In genomic region chr2:118049140-118050128, GRCh38 we compare ENCODE assay signal across 13 cellular contexts. TPM values are rescaled to one million over a fixed set of nuclear protein-coding genes. Genes with fewer than 3 reads are reported as not detected.
DNase-seq lines count a peak whose midpoint lies in the region; ATAC-seq, FAIRE-seq and TF ChIP-seq lines count a peak whose summit lies in the region.
"Had no signal": no experiment of that assay in that cellular context is flagged by ENCODE, and none has a peak within 500 bp of the region (broad histone marks: within the 10 kb centered on the region; RNA-seq: fewer than 3 reads in every experiment).

No MANE protein-coding gene starts in this region.

- H3K4me3 Mint-ChIP-seq in astrocyte (ENCODE audit: unreplicated experiment): no peak overlapping the region
- H3K4me3 Mint-ChIP-seq: activated B cell treated with CpG ODN at 0.5 μM for 24 hours had no signal

- H3K36me3 ChIP-seq in astrocyte (ENCODE audit: insufficient read depth, low read length) (no peaks in the 10 kb centered on the region), ascending aorta (no peaks in the 10 kb centered on the region), spleen (no peaks in the 10 kb centered on the region)

- peak; percentile 72 for ATAC-seq in GM18508 (IDR thresholded peaks at IDR 0.05; ENCODE audit: insufficient read depth, unreplicated experiment)
- ATAC-seq in GM21360 (IDR thresholded peaks at IDR 0.05; ENCODE audit: unreplicated experiment): peak; percentile 57
- ATAC-seq in HG03442 (IDR thresholded peaks at IDR 0.05; ENCODE audit: unreplicated experiment): peak; percentile 77
- ATAC-seq in HG03039 (IDR thresholded peaks at IDR 0.05; ENCODE audit: unreplicated experiment): no peak

- no peaks in the 10 kb centered on the region for H3K9me3 Mint-ChIP-seq in astrocyte (ENCODE audit: unreplicated experiment)
- H3K9me3 Mint-ChIP-seq: activated B cell treated with CpG ODN at 0.5 μM for 24 hours had no signal

- H3K4me2 ChIP-seq in astrocyte (ENCODE audit: low read length): no peak overlapping the region

- TF ChIP-seq POLR2A in spleen (IDR thresholded peaks at IDR 0.05): no peak

- no peak overlapping the region for H2AFZ ChIP-seq in astrocyte (ENCODE audit: low read depth, low read length)
- H2AFZ ChIP-seq: parathyroid adenoma had no signal

- H3K27ac ChIP-seq in astrocyte (ENCODE audit: low read depth, low read length): no peak overlapping the region
- H3K27ac ChIP-seq in ascending aorta: no peak overlapping the region
- peak overlapping the region in 2 of 8 donors; percentile 14 to 38 for H3K27ac ChIP-seq in spleen
- H3K27ac ChIP-seq: parathyroid adenoma had no signal

- H3K4me3 ChIP-seq in astrocyte (ENCODE audit: insufficient read depth, low read depth, low read length) (no peak overlapping the region), ascending aorta (no peak overlapping the region), spleen (no peak overlapping the region)

- H3K9me3 ChIP-seq in astrocyte (ENCODE audit: insufficient read depth, low read depth, low read length) (no peaks in the 10 kb centered on the region), ascending aorta (no peaks in the 10 kb centered on the region), spleen (no peaks in the 10 kb centered on the region)

- no peak overlapping the region for H3K27ac Mint-ChIP-seq in astrocyte (ENCODE audit: unreplicated experiment)
- H3K27ac Mint-ChIP-seq: activated B cell treated with CpG ODN at 0.5 μM for 24 hours had no signal

- H3K79me2 ChIP-seq in astrocyte (ENCODE audit: insufficient read depth, low read length): no peaks in the 10 kb centered on the region
- H3K79me2 ChIP-seq: parathyroid adenoma had no signal

- FAIRE-seq in astrocyte (lab: Jason Lieb, UNC): no peak
- FAIRE-seq: H1, islet of Langerhans had no signal

- 55 to 69% (median 60%) methylated on average over 3 of the region's 3 CpGs for WGBS in spleen, 5 donors

- H4K20me1 ChIP-seq in astrocyte (ENCODE audit: insufficient read depth, low read length): no peaks in the 10 kb centered on the region

- peaks cover 32% of the 10 kb centered on the region for H3K4me1 Mint-ChIP-seq in astrocyte (ENCODE audit: low read depth, unreplicated experiment)

- H3K27me3 Mint-ChIP-seq in astrocyte (ENCODE audit: low read depth, unreplicated experiment): peaks cover 6% of the 10 kb centered on the region

- no peak for TF ChIP-seq CTCF in astrocyte (IDR thresholded peaks at IDR 0.05; ENCODE audit: insufficient read depth, low read depth, low read length)
- no peak for TF ChIP-seq CTCF in ascending aorta (IDR thresholded peaks at IDR 0.05)
- TF ChIP-seq CTCF in spleen (IDR thresholded peaks at IDR 0.05 in 8 of 11, conservative IDR thresholded peaks at IDR 0.05 in 3 of 11): no peak

- H3K27me3 ChIP-seq in astrocyte (ENCODE audit: insufficient read depth, low read length) (peaks cover 10% of the 10 kb centered on the region), ascending aorta (no peaks in the 10 kb centered on the region), spleen (replicated peaks in 1 of 7) (peaks cover 0 to 22% (median 0%) of the 10 kb centered on the region in 7 donors)

- no peak overlapping the region for H3K9ac ChIP-seq in astrocyte (ENCODE audit: low read length)
- H3K9ac ChIP-seq: parathyroid adenoma had no signal

- intact Hi-C loops in ascending aorta (cut with DNase I): no loop called here
- intact Hi-C loops in spleen (cut with DNase I; ENCODE audit: low total_unique reads): loop anchor here (5.0 to 10.0 kb wide), 2 partner anchors 135 to 813 kb away; no protein-coding TSS in a partner anchor

- DNase-seq in astrocyte (ENCODE audit: low read depth): peak; percentile 12
- no peak for DNase-seq in HUDEP-2 (lab: John Stamatoyannopoulos, UW; ENCODE audit: unreplicated experiment in 76 of 76)
- no peak for DNase-seq in ascending aorta (ENCODE audit: low spot score in 2 of 2)
- DNase-seq in spleen: no peak
- DNase-seq: activated B cell treated with CpG ODN at 0.5 μM for 24 hours, KG1 had no signal

- no peaks in the 10 kb centered on the region for H3K36me3 Mint-ChIP-seq in astrocyte (ENCODE audit: low read depth, unreplicated experiment)

- H3K4me1 ChIP-seq in astrocyte (ENCODE audit: insufficient read depth, low read length): peaks cover 6% of the 10 kb centered on the region
- H3K4me1 ChIP-seq in ascending aorta: no peaks in the 10 kb centered on the region
- peaks cover 0 to 37% (median 12%) of the 10 kb centered on the region in 6 donors for H3K4me1 ChIP-seq in spleen
- H3K4me1 ChIP-seq: parathyroid adenoma had no signal

RNA-seq across cellular contexts. Expression of gene CCDC93, which starts 35.6 kb away (rescaled TPM):
- total RNA-seq in astrocyte (28.7 and 29.1 TPM in 2 replicates), ascending aorta (6.3 TPM), spleen (10 to 100 TPM; 26.1 to 80.3 (median 50.8) TPM)
- 1 to 10 TPM; 4.3 to 7.4 (median 5.1) TPM for polyA plus RNA-seq in spleen

RNA-seq across cellular contexts. Expression of gene INSIG2, which starts 38.8 kb away (rescaled TPM):
- total RNA-seq in astrocyte (32.2 and 33.7 TPM in 2 replicates), ascending aorta (64.2 TPM), spleen (10 to 100 TPM; 23.9 to 42.7 (median 33.7) TPM)
- 10 to 100 TPM; 11.5 to 15.4 (median 12.3) TPM for polyA plus RNA-seq in spleen
